28 cellular contexts compared by ENCODE assay signal in genomic region chr18:63664571-63664970, GRCh38. TPM values are rescaled to one million over a fixed set of nuclear protein-coding genes. Genes with fewer than 3 reads are reported as not detected.
"Had no signal": no experiment of that assay in that cellular context is flagged by ENCODE, and none has a peak within 500 bp of the region (broad histone marks: within the 10 kb centered on the region; RNA-seq: fewer than 3 reads in every experiment).

No MANE protein-coding gene starts in this region.

- ATAC-seq: gastroesophageal sphincter; heart left ventricle; left ventricle myocardium superior; lower lobe of right lung; natural killer cell; psoas muscle; right cardiac atrium; stimulated activated memory B cell treated with anti-CD40 and anti-IgM and Interleukin-4, amounts not matched to agents 10 μg/mL and 1 μg/mL and 100 μg/mL, for 72 hours; stimulated activated naive CD8-positive, alpha-beta T cell treated with anti-CD3 and anti-CD28 coated beads, Interleukin-15, Interleukin-2, amounts not matched to agents 100 U/mL and 50 U/mL, for 24 hours had no signal

- H3K4me3 ChIP-seq: colonic mucosa, gastroesophageal sphincter, heart left ventricle, lower lobe of right lung, ovary, psoas muscle, skin epidermis, spleen, testis, tibial artery had no signal

- H3K9me3 ChIP-seq: colonic mucosa, gastroesophageal sphincter, lower lobe of right lung, ovary, psoas muscle, testis, tibial artery had no signal

- H3K27ac ChIP-seq: colonic mucosa, gastroesophageal sphincter, heart left ventricle, lower lobe of right lung, ovary, psoas muscle, skin epidermis, spleen, testis, tibial artery had no signal

- H3K27me3 ChIP-seq: colonic mucosa, gastroesophageal sphincter, heart left ventricle, ovary, spleen, testis, tibial artery had no signal

- H3K4me1 ChIP-seq: colonic mucosa, gastroesophageal sphincter, heart left ventricle, lower lobe of right lung, psoas muscle, spleen, testis, tibial artery had no signal

- H3K36me3 ChIP-seq: colonic mucosa, gastroesophageal sphincter, heart left ventricle, lower lobe of right lung, ovary, spleen, tibial artery had no signal

- DNase-seq: colonic mucosa; dermis blood vessel endothelial cell; effector memory CD4-positive, alpha-beta T cell; foreskin fibroblast; heart left ventricle; hippocampal formation; left ventricle myocardium superior; lower lobe of right lung; natural killer cell; occipital lobe; ovary; posterior cingulate gyrus; psoas muscle; right cardiac atrium; spleen; stimulated activated CD4-positive, alpha-beta T cell treated with anti-CD3 and anti-CD28 coated beads, Interleukin-4, amount 100 ng/mL, for 4 hours; stimulated activated naive CD8-positive, alpha-beta T cell treated with anti-CD3 and anti-CD28 coated beads, Interleukin-15, Interleukin-2, amounts not matched to agents 100 U/mL and 50 U/mL, for 24 hours; substantia nigra; testis; tibial artery had no signal

RNA-seq across cellular contexts. Expression of gene SERPINB3, which starts 2.9 kb away (rescaled TPM):
- total RNA-seq: chondrocyte, colonic mucosa, endothelial cell of umbilical vein, left ventricle myocardium superior, lower lobe of right lung, mononuclear cell, natural killer cell, occipital lobe, right cardiac atrium, spleen had no signal

RNA-seq across cellular contexts. Expression of gene SERPINB4, which starts 20.5 kb away (rescaled TPM):
- total RNA-seq: chondrocyte, colonic mucosa, dermis blood vessel endothelial cell, endothelial cell of umbilical vein, heart left ventricle, left ventricle myocardium superior, lower lobe of right lung, mononuclear cell, natural killer cell, occipital lobe, ovary, psoas muscle, right cardiac atrium, spleen, urinary bladder had no signal

RNA-seq across cellular contexts. Expression of gene SERPINB11, which starts 38.2 kb away (rescaled TPM):
- total RNA-seq: chondrocyte, colonic mucosa, dermis blood vessel endothelial cell, endothelial cell of umbilical vein, gastroesophageal sphincter, heart left ventricle, left ventricle myocardium superior, mononuclear cell, natural killer cell, occipital lobe, ovary, psoas muscle, renal cortical epithelial cell, right cardiac atrium, spleen had no signal
